ENCODE assay signal across 7 cellular contexts in genomic region chr9:128365525-128365924, GRCh38. TPM values are rescaled to one million over a fixed set of nuclear protein-coding genes. Genes with fewer than 3 reads are reported as not detected.
DNase-seq lines count a peak whose midpoint lies in the region; TF ChIP-seq lines count a peak whose summit lies in the region.
"Had no signal": no experiment of that assay in that cellular context is flagged by ENCODE, and none has a peak within 500 bp of the region (broad histone marks: within the 10 kb centered on the region; RNA-seq: fewer than 3 reads in every experiment).

No MANE protein-coding gene starts in this region.

- no peak overlapping the region for H3K27ac Mint-ChIP-seq in MCF 10A (ENCODE audit: low read depth, unreplicated experiment)

- peak overlapping the region in 2 of 3 donors; percentile 39 to 68 for H3K4me3 ChIP-seq in breast epithelium
- peak overlapping the region; percentile 48 to 53 (median 50) for H3K4me3 ChIP-seq in esophagus muscularis mucosa
- H3K4me3 ChIP-seq in subcutaneous abdominal adipose tissue (ENCODE audit: low read depth in 1 of 5, low read length in 5 of 5): peak overlapping the region in 2 of 5 donors; percentile 58 to 65

- CTCF ChIA-PET in MCF 10A (lab: Yijun Ruan, JAX): interaction anchor here (0.7 to 1.5 kb wide), 2 partner anchors 19 to 47 kb away, joined by 3 read pairs; no protein-coding TSS in a partner anchor

- 90% methylated on average over 4 of the region's 4 CpGs for WGBS in esophagus muscularis mucosa

- H3K27me3 Mint-ChIP-seq in MCF 10A (ENCODE audit: insufficient read depth, unreplicated experiment): no peaks in the 10 kb centered on the region

- H3K27ac ChIP-seq in breast epithelium (no peak overlapping the region), esophagus muscularis mucosa (replicated peaks in 1 of 4) (peak overlapping the region in 3 of 4 donors; percentile 53 to 72 (median 66)), subcutaneous abdominal adipose tissue (ENCODE audit: low read depth, low read length) (no peak overlapping the region)

- no peak for TF ChIP-seq EP300 in esophagus muscularis mucosa (IDR thresholded peaks at IDR 0.05)

- no peaks in the 10 kb centered on the region for H3K9me3 ChIP-seq in breast epithelium
- H3K9me3 ChIP-seq in esophagus muscularis mucosa: no peaks in the 10 kb centered on the region
- no peaks in the 10 kb centered on the region for H3K9me3 ChIP-seq in subcutaneous abdominal adipose tissue (ENCODE audit: control insufficient read depth in 5 of 5, low read length in 5 of 5)

- peaks cover under 1% of the 10 kb centered on the region for H3K36me3 Mint-ChIP-seq in MCF 10A (ENCODE audit: insufficient read depth, unreplicated experiment)

- H3K9ac ChIP-seq in subcutaneous abdominal adipose tissue (ENCODE audit: low read length in 5 of 5): peak overlapping the region in 3 of 5 donors; percentile 8 to 79 (median 76)

- TF ChIP-seq POLR2A in breast epithelium (IDR thresholded peaks at IDR 0.05): no peak
- no peak for TF ChIP-seq POLR2A in esophagus muscularis mucosa (IDR thresholded peaks at IDR 0.05; ENCODE audit: low read depth)

- TF ChIP-seq CTCF in breast epithelium (IDR thresholded peaks at IDR 0.05): no peak
- TF ChIP-seq CTCF in MCF 10A (IDR thresholded peaks at IDR 0.05; ENCODE audit: unreplicated experiment): no peak
- no peak for TF ChIP-seq CTCF in esophagus muscularis mucosa (IDR thresholded peaks at IDR 0.05)

- intact Hi-C loops in breast epithelium (cut with DNase I; ENCODE audit: low total_unique reads): no loop called here
- intact Hi-C loops in MCF 10A (cut with micrococcal nuclease): loop anchor here (10.0 kb wide), 1 partner anchor 49 kb away; no protein-coding TSS in a partner anchor
- intact Hi-C loops in esophagus muscularis mucosa (cut with DNase I): no loop called here

- no TSS peak for BruUV-seq in MCF 10A (replicated peaks; lab: Mats Ljungman, UMichigan)

- H3K4me1 ChIP-seq in breast epithelium: peaks cover 0 to 6% of the 10 kb centered on the region in 2 donors
- peaks cover 30 to 45% (median 37%) of the 10 kb centered on the region in 4 donors for H3K4me1 ChIP-seq in esophagus muscularis mucosa
- H3K4me1 ChIP-seq in subcutaneous abdominal adipose tissue (ENCODE audit: control insufficient read depth in 5 of 5, insufficient read depth in 5 of 5, low read length in 5 of 5): peaks cover 10 to 32% (median 27%) of the 10 kb centered on the region in 5 donors

- no peaks in the 10 kb centered on the region for H3K9me3 Mint-ChIP-seq in MCF 10A (ENCODE audit: unreplicated experiment)

- POLR2A ChIA-PET in MCF 10A (lab: Yijun Ruan, JAX): no interaction called here

- peaks cover 12% of the 10 kb centered on the region for H3K4me1 Mint-ChIP-seq in MCF 10A (ENCODE audit: insufficient read depth, unreplicated experiment)

- no peak overlapping the region for H3K4me3 Mint-ChIP-seq in MCF 10A (ENCODE audit: unreplicated experiment)

- H3K36me3 ChIP-seq in breast epithelium: no peaks in the 10 kb centered on the region
- peaks cover 0 to 6% (median 4%) of the 10 kb centered on the region in 4 donors for H3K36me3 ChIP-seq in esophagus muscularis mucosa
- peaks cover 0 to 2% (median 0%) of the 10 kb centered on the region in 5 donors for H3K36me3 ChIP-seq in subcutaneous abdominal adipose tissue (ENCODE audit: control insufficient read depth in 5 of 5, insufficient read depth in 5 of 5, low read length in 5 of 5)

- H3K27me3 ChIP-seq in breast epithelium (no peaks in the 10 kb centered on the region), esophagus muscularis mucosa (no peaks in the 10 kb centered on the region), subcutaneous abdominal adipose tissue (ENCODE audit: control insufficient read depth in 5 of 5, insufficient read depth in 4 of 5, low read length in 5 of 5) (peaks cover 0 to 8% (median 5%) of the 10 kb centered on the region in 5 donors)

- no peak for DNase-seq in breast epithelium (ENCODE audit: low spot score in 2 of 2)
- no peak for DNase-seq in MCF 10A (ENCODE audit: unreplicated experiment)
- DNase-seq in esophagus muscularis mucosa (ENCODE audit: extremely low spot score): no peak
- no peak for DNase-seq in islet precursor cell
- no peak for DNase-seq in SIG-M5 (lab: John Stamatoyannopoulos, UW)
- DNase-seq: NCI-H526 treated with DMSO at 0.1 percent for 48 hours had no signal

RNA-seq across cellular contexts. Expression of gene URM1, which starts 5.6 kb away (rescaled TPM):
- total RNA-seq in breast epithelium: 10 to 100 TPM; 21.3 to 24.1 (median 23.8) TPM
- total RNA-seq in MCF 10A (2022): 56.8 and 57.7 TPM in 2 replicates
- total RNA-seq in esophagus muscularis mucosa: 10 to 100 TPM; 25.3 to 36.8 (median 28.3) TPM

RNA-seq across cellular contexts. Expression of gene SLC27A4, which starts 25.2 kb away (rescaled TPM):
- total RNA-seq in breast epithelium: 10 to 100 TPM; 11.3 to 18.7 (median 15.8) TPM
- total RNA-seq in MCF 10A (2022): 17.0 and 18.8 TPM in 2 replicates
- total RNA-seq in esophagus muscularis mucosa: 10 to 100 TPM; 15.8 to 35.6 (median 25.5) TPM

RNA-seq across cellular contexts. Expression of gene COQ4, which starts 42.9 kb away (rescaled TPM):
- 10 to 100 TPM; 30.2 to 59.7 (median 46.2) TPM for total RNA-seq in breast epithelium
- 57.1 and 58.9 TPM in 2 replicates for total RNA-seq in MCF 10A (2022)
- 10 to 100 TPM; 23.3 to 37.6 (median 30.1) TPM for total RNA-seq in esophagus muscularis mucosa

RNA-seq across cellular contexts. Expression of gene TRUB2, which starts 43.3 kb away (rescaled TPM):
- total RNA-seq in breast epithelium (10 to 100 TPM; 11.8 to 19.8 (median 18.0) TPM), MCF 10A (2022) (36.1 and 37.6 TPM in 2 replicates), esophagus muscularis mucosa (10 to 100 TPM in 1 of 4 donors, 1 to 10 TPM in 3; 5.4 to 13.2 (median 9.5) TPM)

RNA-seq across cellular contexts. Expression of gene CERCAM, which starts 55.1 kb away (rescaled TPM):
- total RNA-seq in breast epithelium (10 to 100 TPM; 19.8 to 47.5 (median 30.5) TPM), MCF 10A (2022) (2.3 and 4.1 TPM in 2 replicates), esophagus muscularis mucosa (10 to 100 TPM; 21.7 to 31.0 (median 27.5) TPM)

Comparison
In these comparisons a context has a peak if more than half of its experiments do, and no peak if none do; other contexts are left out.
1. H3K27ac ChIP-seq: peak in esophagus muscularis mucosa (3 of 4); none in breast epithelium (0 of 2) and subcutaneous abdominal adipose tissue (single experiment).